8 cellular contexts compared by ENCODE assay signal in the genomic region with DNA sequence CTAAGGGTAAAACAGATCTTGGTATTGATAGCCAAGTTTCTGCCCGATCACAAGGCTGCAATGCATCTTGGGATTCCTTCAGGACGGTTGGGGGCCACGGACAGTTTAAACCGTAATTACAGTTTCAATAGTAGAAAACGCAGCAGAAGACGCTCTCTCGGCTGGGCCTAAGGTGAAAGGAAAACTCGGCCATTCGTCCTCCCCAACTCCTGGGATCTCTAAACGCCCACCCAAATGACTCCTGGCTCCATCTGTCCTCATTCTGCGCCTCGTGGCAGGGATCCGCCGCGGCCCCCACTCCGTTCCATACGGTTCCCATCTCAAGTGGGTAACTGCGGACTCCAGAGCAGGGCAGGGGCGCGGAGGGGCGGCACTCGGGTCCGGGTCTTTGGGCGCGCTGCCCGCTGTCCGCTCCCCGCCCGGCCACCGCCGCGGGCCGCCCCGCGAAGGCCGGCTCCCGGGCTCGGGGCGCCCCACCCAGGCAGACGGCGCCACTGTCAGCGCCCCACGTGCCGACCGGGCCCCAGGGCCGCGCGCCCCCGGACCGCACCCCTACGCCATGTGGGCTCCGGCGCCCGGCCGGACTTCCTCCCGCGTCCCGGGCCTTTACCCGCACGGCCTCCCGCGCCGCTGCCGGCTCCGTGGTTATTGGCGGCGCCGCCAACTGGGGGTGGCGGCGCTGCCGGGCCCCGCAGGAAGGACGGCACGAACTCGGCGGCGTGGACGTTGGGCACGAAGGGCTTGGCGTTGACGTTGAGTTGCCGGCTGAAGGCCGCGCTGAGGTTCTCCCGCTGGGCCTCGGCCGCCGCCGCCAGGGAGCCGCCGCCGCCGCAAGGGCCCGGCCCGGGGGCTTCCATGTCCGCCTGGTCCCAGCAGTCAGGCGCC. TPM values are rescaled to one million over a fixed set of nuclear protein-coding genes. Genes with fewer than 3 reads are reported as not detected.
DNase-seq lines count a peak whose midpoint lies in the region; ATAC-seq and TF ChIP-seq lines count a peak whose summit lies in the region.

No MANE protein-coding gene starts in this region.

- peak; percentile 19 for ATAC-seq in GM18861 (IDR thresholded peaks at IDR 0.05; ENCODE audit: unreplicated experiment)
- peak; percentile 37 for ATAC-seq in HG03095 (IDR thresholded peaks at IDR 0.05; ENCODE audit: unreplicated experiment)
- ATAC-seq in activated naive CD8-positive, alpha-beta T cell treated with anti-CD3 and anti-CD28 coated beads, Interleukin-2, amount 50 U/mL, for 24 hours = peak; percentile 22

- no peaks in the 10 kb centered on the region for H3K9me3 ChIP-seq in left ventricle myocardium inferior (replicated peaks)

- CTCF ChIA-PET in AG04449 (lab: Yijun Ruan, JAX) = interaction anchor here (0.7 to 2.5 kb wide), 3 partner anchors 18 to 153 kb away, joined by 4 to 11 read pairs (median 4); no protein-coding TSS in a partner anchor
- CTCF ChIA-PET in RWPE1 (lab: Yijun Ruan, JAX) = interaction anchor here (2.1 kb wide), 1 partner anchor 153 kb away, joined by 9 read pairs; no protein-coding TSS in a partner anchor

- no peak for DNase-seq in AG04449 (ENCODE audit: low read depth, low spot score)
- no peak for DNase-seq in RWPE1 (ENCODE audit: low spot score)
- peak; percentile 48 for DNase-seq in activated naive CD8-positive, alpha-beta T cell treated with anti-CD3 and anti-CD28 coated beads, Interleukin-2, amount 50 U/mL, for 24 hours
- DNase-seq in left ventricle myocardium inferior = peak; percentile 38
- DNase-seq in progenitor cell of endocrine pancreas (ENCODE audit: low spot score, unreplicated experiment) = no peak
- no peak for DNase-seq in NCI-H2107 (lab: John Stamatoyannopoulos, UW)

- intact Hi-C loops in left ventricle myocardium inferior (cut with micrococcal nuclease) = no loop called here

- H3K4me3 Mint-ChIP-seq in activated naive CD8-positive, alpha-beta T cell treated with anti-CD3 and anti-CD28 coated beads, Interleukin-2, amount 50 U/mL, for 24 hours = peak overlapping the region; percentile 90
- peak overlapping the region; percentile 92 for H3K4me3 Mint-ChIP-seq in progenitor cell of endocrine pancreas (ENCODE audit: low read depth)

- H3K27ac ChIP-seq in RWPE1 (peak overlapping the region; percentile 87), left ventricle myocardium inferior (replicated peaks) (peak overlapping the region; percentile 98)

- H3K36me3 ChIP-seq in left ventricle myocardium inferior = no peaks in the 10 kb centered on the region

- H3K36me3 Mint-ChIP-seq in activated naive CD8-positive, alpha-beta T cell treated with anti-CD3 and anti-CD28 coated beads, Interleukin-2, amount 50 U/mL, for 24 hours (ENCODE audit: low read depth) = peaks cover 33% of the 10 kb centered on the region
- peaks cover 3% of the 10 kb centered on the region for H3K36me3 Mint-ChIP-seq in progenitor cell of endocrine pancreas (ENCODE audit: insufficient read depth)

- TF ChIP-seq CTCF in AG04449 (IDR thresholded peaks at IDR 0.05; ENCODE audit: insufficient read depth, low read length, missing control alignments) (no peak), RWPE1 (conservative IDR thresholded peaks at IDR 0.05; ENCODE audit: low read depth) (no peak), left ventricle myocardium inferior (IDR thresholded peaks at IDR 0.05; ENCODE audit: borderline replicate concordance) (peak; percentile 28), progenitor cell of endocrine pancreas (IDR thresholded peaks at IDR 0.05; ENCODE audit: unreplicated experiment) (no peak)

- peak overlapping the region; percentile 89 for H3K4me3 ChIP-seq in AG04449 (ENCODE audit: low read depth, low read length)
- peak overlapping the region; percentile 97 for H3K4me3 ChIP-seq in left ventricle myocardium inferior

- H3K4me1 Mint-ChIP-seq in activated naive CD8-positive, alpha-beta T cell treated with anti-CD3 and anti-CD28 coated beads, Interleukin-2, amount 50 U/mL, for 24 hours = peaks cover 50% of the 10 kb centered on the region
- H3K4me1 Mint-ChIP-seq in progenitor cell of endocrine pancreas (ENCODE audit: low read depth) = peaks cover 36% of the 10 kb centered on the region

- no peaks in the 10 kb centered on the region for H3K27me3 ChIP-seq in left ventricle myocardium inferior (ENCODE audit: low read depth)

- peaks cover 60% of the 10 kb centered on the region for H3K4me1 ChIP-seq in left ventricle myocardium inferior

- no peaks in the 10 kb centered on the region for H3K27me3 Mint-ChIP-seq in activated naive CD8-positive, alpha-beta T cell treated with anti-CD3 and anti-CD28 coated beads, Interleukin-2, amount 50 U/mL, for 24 hours
- no peaks in the 10 kb centered on the region for H3K27me3 Mint-ChIP-seq in progenitor cell of endocrine pancreas

- no peaks in the 10 kb centered on the region for H3K9me3 Mint-ChIP-seq in activated naive CD8-positive, alpha-beta T cell treated with anti-CD3 and anti-CD28 coated beads, Interleukin-2, amount 50 U/mL, for 24 hours
- H3K9me3 Mint-ChIP-seq in progenitor cell of endocrine pancreas (ENCODE audit: low read depth) = no peaks in the 10 kb centered on the region

- POLR2A ChIA-PET in AG04449 (lab: Yijun Ruan, JAX) (interaction anchor here (0.7 to 1.3 kb wide), 4 partner anchors 18 to 63 kb away, joined by 3 to 6 read pairs (median 3); a partner anchor contains a TSS), RWPE1 (lab: Yijun Ruan, JAX; ENCODE audit: low non-redundant PET) (interaction anchor here (0.7 kb wide), 1 partner anchor 57 kb away, joined by 5 read pairs; no protein-coding TSS in a partner anchor)

- H3K27ac Mint-ChIP-seq in activated naive CD8-positive, alpha-beta T cell treated with anti-CD3 and anti-CD28 coated beads, Interleukin-2, amount 50 U/mL, for 24 hours = peak overlapping the region; percentile 94
- peak overlapping the region; percentile 96 for H3K27ac Mint-ChIP-seq in progenitor cell of endocrine pancreas

RNA-seq across cellular contexts. Expression of a gene that starts 0.8 kb away (rescaled TPM):
- 82.3 TPM for total RNA-seq in left ventricle myocardium inferior
- 89.9 and 92.5 TPM in 2 replicates for total RNA-seq in progenitor cell of endocrine pancreas

RNA-seq across cellular contexts. Expression of a gene that starts 26.8 kb away (rescaled TPM):
- 0.77 TPM for total RNA-seq in left ventricle myocardium inferior
- 16.6 and 19.3 TPM in 2 replicates for total RNA-seq in progenitor cell of endocrine pancreas

RNA-seq across cellular contexts. Expression of a gene that starts 50.0 kb away (rescaled TPM):
- total RNA-seq in left ventricle myocardium inferior = not detected
- not detected in 2 replicates for total RNA-seq in progenitor cell of endocrine pancreas

Comparison
In these comparisons a context has a peak if more than half of its experiments do, and no peak if none do; other contexts are left out.
1. DNase-seq: peak in activated naive CD8-positive, alpha-beta T cell treated with anti-CD3 and anti-CD28 coated beads, Interleukin-2, amount 50 U/mL, for 24 hours (single experiment) and left ventricle myocardium inferior (single experiment); none in AG04449 (single experiment), RWPE1 (single experiment), progenitor cell of endocrine pancreas (single experiment) and NCI-H2107 (single experiment).
2. Peak in every context shown above with its lines, with median percentiles within 50 percentile points of each other: ATAC-seq.